Comparison of ENCODE assay signal across 24 cellular contexts in the genomic region with DNA sequence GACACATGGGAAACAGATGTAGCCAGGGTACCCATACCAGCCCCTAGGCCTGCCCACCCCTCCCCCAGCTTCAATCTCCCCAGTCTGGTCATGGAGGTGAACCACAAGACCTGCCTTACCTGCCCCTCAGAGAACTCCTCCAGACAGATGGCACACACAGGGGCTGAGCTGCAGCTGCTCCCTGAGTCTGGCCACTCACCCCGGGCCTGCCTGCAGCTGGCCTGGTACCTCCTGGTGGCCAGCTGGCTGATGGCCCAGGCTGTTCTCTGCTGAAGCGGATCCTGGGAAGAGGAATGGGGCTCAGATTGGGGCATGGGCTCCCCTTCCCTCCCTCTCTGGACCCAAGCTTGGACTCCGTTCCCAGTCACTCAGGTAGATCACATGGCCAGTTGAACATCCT. TPM values are rescaled to one million over a fixed set of nuclear protein-coding genes. Genes with fewer than 3 reads are reported as not detected.
DNase-seq lines count a peak whose midpoint lies in the region; ATAC-seq and TF ChIP-seq lines count a peak whose summit lies in the region.
"Had no signal": no experiment of that assay in that cellular context is flagged by ENCODE, and none has a peak within 500 bp of the region (broad histone marks: within the 10 kb centered on the region; RNA-seq: fewer than 3 reads in every experiment).

No MANE protein-coding gene starts in this region.

- ATAC-seq in stimulated activated naive CD8-positive, alpha-beta T cell treated with anti-CD3 and anti-CD28 coated beads, Interleukin-15, amount 100 ng/mL, for 72 hours, result no peak
- no peak for ATAC-seq in stimulated activated naive CD8-positive, alpha-beta T cell treated with anti-CD3 and anti-CD28 coated beads, Interleukin-15, Interleukin-2, amounts not matched to agents 100 U/mL and 50 U/mL, for 24 hours
- ATAC-seq in central memory CD8-positive, alpha-beta T cell (replicated peaks; ENCODE audit: extremely low read depth, poor library complexity, severe bottlenecking), result no peak
- ATAC-seq in body of pancreas, result no peak
- ATAC-seq: HCT116, K562 had no signal

- H3K36me3 ChIP-seq in body of pancreas (replicated peaks in 1 of 2; ENCODE audit: insufficient read depth in 1 of 2, low read depth in 2 of 2), result peaks cover 8 to 14% of the 10 kb centered on the region in 2 donors

- WGBS in body of pancreas, 2 donors, result 50 to 80% methylated on average over 3 of the region's 3 CpGs

- intact Hi-C loops in body of pancreas (cut with DNase I), result loop anchor here (5.0 kb wide), 1 partner anchor 62 kb away; no protein-coding TSS in a partner anchor

- no peaks in the 10 kb centered on the region for H3K9me3 ChIP-seq in body of pancreas

- H3K4me1 Mint-ChIP-seq in stimulated activated naive CD8-positive, alpha-beta T cell treated with anti-CD3 and anti-CD28 coated beads, Interleukin-15, amount 100 ng/mL, for 72 hours, result no peaks in the 10 kb centered on the region
- H3K4me1 Mint-ChIP-seq in central memory CD8-positive, alpha-beta T cell, result peaks cover 4% of the 10 kb centered on the region

- no peak overlapping the region for H3K27ac ChIP-seq in body of pancreas
- H3K27ac ChIP-seq: RWPE1 had no signal

- no peak for DNase-seq in stimulated activated naive CD8-positive, alpha-beta T cell treated with anti-CD3 and anti-CD28 coated beads, Interleukin-15, amount 100 ng/mL, for 72 hours
- DNase-seq in stimulated activated naive CD8-positive, alpha-beta T cell treated with anti-CD3 and anti-CD28 coated beads, Interleukin-15, Interleukin-2, amounts not matched to agents 100 U/mL and 50 U/mL, for 24 hours, result no peak
- DNase-seq in central memory CD8-positive, alpha-beta T cell (ENCODE audit: low spot score in 2 of 2), result no peak
- DNase-seq in myocyte (ENCODE audit: low read depth) (peak; percentile 47), medulla oblongata (ENCODE audit: extremely low spot score) (no peak), NCI-H510A (lab: John Stamatoyannopoulos, UW) (no peak), body of pancreas (no peak)
- DNase-seq: DMS53, Kasumi-1, NCI-H1092 treated with DMSO at 0.1 percent for 48 hours, NCI-H1436, NCI-H187, NCI-H2081 treated with DMSO at 0.1 percent for 48 hours, NCI-H2171, NCI-H524 treated with DMSO at 0.1 percent for 48 hours, NCI-H774 had no signal

- H3K27me3 Mint-ChIP-seq in stimulated activated naive CD8-positive, alpha-beta T cell treated with anti-CD3 and anti-CD28 coated beads, Interleukin-15, amount 100 ng/mL, for 72 hours, result no peaks in the 10 kb centered on the region
- H3K27me3 Mint-ChIP-seq in central memory CD8-positive, alpha-beta T cell, result no peaks in the 10 kb centered on the region

- no peak overlapping the region for H3K4me3 Mint-ChIP-seq in stimulated activated naive CD8-positive, alpha-beta T cell treated with anti-CD3 and anti-CD28 coated beads, Interleukin-15, amount 100 ng/mL, for 72 hours
- H3K4me3 Mint-ChIP-seq in central memory CD8-positive, alpha-beta T cell, result no peak overlapping the region

- no peaks in the 10 kb centered on the region for H3K4me1 ChIP-seq in body of pancreas

- TF ChIP-seq POLR2A in body of pancreas (IDR thresholded peaks at IDR 0.05), result no peak

- peaks cover 5% of the 10 kb centered on the region for H3K36me3 Mint-ChIP-seq in central memory CD8-positive, alpha-beta T cell (ENCODE audit: insufficient read depth)

- H3K27ac Mint-ChIP-seq in stimulated activated naive CD8-positive, alpha-beta T cell treated with anti-CD3 and anti-CD28 coated beads, Interleukin-15, amount 100 ng/mL, for 72 hours, result peak overlapping the region; percentile 9 to 48
- peak overlapping the region; percentile 9 for H3K27ac Mint-ChIP-seq in central memory CD8-positive, alpha-beta T cell (ENCODE audit: low read depth)

- no peak overlapping the region for H3K4me3 ChIP-seq in body of pancreas
- H3K4me3 ChIP-seq: K562 had no signal

- no peaks in the 10 kb centered on the region for H3K9me3 Mint-ChIP-seq in stimulated activated naive CD8-positive, alpha-beta T cell treated with anti-CD3 and anti-CD28 coated beads, Interleukin-15, amount 100 ng/mL, for 72 hours
- no peaks in the 10 kb centered on the region for H3K9me3 Mint-ChIP-seq in central memory CD8-positive, alpha-beta T cell

- H3K27me3 ChIP-seq in body of pancreas, result no peaks in the 10 kb centered on the region

- no peak for TF ChIP-seq CTCF in body of pancreas (IDR thresholded peaks at IDR 0.05)

RNA-seq across cellular contexts. Expression of gene SUPT4H1, which starts 8.7 kb away (rescaled TPM):
- total RNA-seq in myocyte (36.1 and 49.1 TPM in 2 replicates), body of pancreas (10 to 100 TPM; 10.2 to 24.4 TPM)
- 151 TPM for polyA plus RNA-seq in myocyte (2012)

RNA-seq across cellular contexts. Expression of gene TSPOAP1, which starts 32.1 kb away (rescaled TPM):
- total RNA-seq in myocyte (0.16 TPM in 1 of 2 replicates, not detected in the other), body of pancreas (10 to 100 TPM; 21.0 to 22.7 TPM)
- not detected for polyA plus RNA-seq in myocyte (2012)
- total RNA-seq: A172, G401, H4, SK-MEL-5 had no signal

RNA-seq across cellular contexts. Expression of gene RNF43, which starts 56.7 kb away (rescaled TPM):
- total RNA-seq in myocyte (not detected in 2 replicates), body of pancreas (10 to 100 TPM in 1 of 2 donors, 1 to 10 TPM in 1; 8.3 to 10.5 TPM)
- not detected for polyA plus RNA-seq in myocyte (2012)
- total RNA-seq: A172, G401 had no signal
- polyA plus RNA-seq: BJ had no signal

Comparison
In these comparisons a context has a peak if more than half of its experiments do, and no peak if none do; other contexts are left out.
1. RNA of gene TSPOAP1, which starts 32.1 kb away (total RNA-seq): 21.0 to 22.7 TPM in body of pancreas; 0.16 TPM in myocyte; every median in the first group is over 10 times any median in the second.